ENCODE assay signal across 8 cellular contexts in the genomic region with DNA sequence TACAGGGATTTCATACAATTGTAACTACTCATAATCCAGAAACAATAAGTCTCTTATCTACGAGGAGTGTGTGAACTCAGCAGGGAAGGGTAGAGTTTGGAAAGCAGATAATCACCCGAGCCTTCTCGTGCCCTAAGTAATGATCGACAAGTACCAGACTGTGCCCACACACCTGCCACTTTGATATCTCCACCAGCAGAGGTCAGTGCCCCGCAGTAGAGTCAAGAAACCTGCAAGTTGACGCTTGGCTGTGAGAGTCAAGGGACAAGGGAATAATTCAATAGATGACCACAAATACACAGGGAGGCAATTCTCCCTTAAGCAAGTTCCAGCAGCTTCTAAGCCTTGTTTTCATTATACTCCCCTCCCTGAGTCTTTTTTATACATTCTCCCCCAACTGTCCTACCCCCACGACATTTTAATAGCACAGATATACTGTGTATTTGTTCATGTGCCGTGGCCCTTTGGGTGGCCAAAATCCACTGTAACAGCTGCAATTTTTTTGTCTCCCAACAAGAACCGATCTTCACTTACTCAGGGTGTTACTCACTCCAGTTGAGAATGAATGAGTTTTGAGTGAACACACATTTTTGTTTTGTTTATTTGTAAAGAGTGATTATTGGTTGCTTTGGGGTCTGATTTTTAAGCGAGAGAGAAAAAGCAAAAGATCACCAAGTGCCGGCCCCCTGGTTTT.
A peak's percentile ranks its signal among the peaks of the same experiment; 100 is the strongest.
DNase-seq lines count a peak whose midpoint lies in the region; ATAC-seq and TF ChIP-seq lines count a peak whose summit lies in the region.

No MANE protein-coding gene starts in this region.

- no peak overlapping the region for H3K27ac ChIP-seq in ascending aorta
- H3K27ac ChIP-seq in upper lobe of right lung = no peak overlapping the region

- H3K9me3 ChIP-seq in ascending aorta (no peaks in the 10 kb centered on the region), upper lobe of right lung (no peaks in the 10 kb centered on the region)

- TF ChIP-seq CTCF in ascending aorta (IDR thresholded peaks at IDR 0.05) (peak; percentile 14 to 60 (median 50)), upper lobe of right lung (IDR thresholded peaks at IDR 0.05) (peak; percentile 49)

- intact Hi-C loops in ascending aorta (cut with DNase I) = loop anchor here (1.0 to 5.0 kb wide), 4 partner anchors 34 to 133 kb away; partner anchors contain the start of gene RHEB
- intact Hi-C loops in left colon (cut with DNase I, micrococcal nuclease) = no loop called here
- intact Hi-C loops in upper lobe of right lung (cut with DNase I) = loop anchor here (10.0 kb wide), 1 partner anchor 128 kb away; no protein-coding TSS in a partner anchor

- peak; percentile 52 for DNase-seq in NCI-H748 (lab: John Stamatoyannopoulos, UW; ENCODE audit: unreplicated experiment)
- DNase-seq in NCI-H748 treated with DMSO at 0.1 percent for 48 hours (lab: John Stamatoyannopoulos, UW) = no peak
- DNase-seq in NCI-H2227 (lab: John Stamatoyannopoulos, UW; ENCODE audit: unreplicated experiment) = peak; percentile 71
- peak in 1 of 2 donors; percentile 63 for DNase-seq in ascending aorta (ENCODE audit: low spot score in 2 of 2)
- peak; percentile 33 to 46 for DNase-seq in left colon
- DNase-seq in upper lobe of right lung = no peak
- no peak for DNase-seq in NCI-H2029 treated with DMSO at 0.1 percent for 48 hours (lab: John Stamatoyannopoulos, UW)

- ATAC-seq in left colon (peak; percentile 81), upper lobe of right lung (peak; percentile 82), HG03175 (IDR thresholded peaks at IDR 0.05; ENCODE audit: unreplicated experiment) (no peak)

- no peak overlapping the region for H3K4me3 ChIP-seq in ascending aorta
- no peak overlapping the region for H3K4me3 ChIP-seq in upper lobe of right lung

- no peaks in the 10 kb centered on the region for H3K27me3 ChIP-seq in ascending aorta
- no peaks in the 10 kb centered on the region for H3K27me3 ChIP-seq in upper lobe of right lung

- H3K36me3 ChIP-seq in ascending aorta (peaks cover 0 to 3% of the 10 kb centered on the region in 2 donors), upper lobe of right lung (peaks cover 7% of the 10 kb centered on the region)

- H3K4me1 ChIP-seq in ascending aorta (peaks cover 12 to 40% of the 10 kb centered on the region in 2 donors), upper lobe of right lung (peaks cover 13% of the 10 kb centered on the region)

Comparison
In these comparisons a context has a peak if more than half of its experiments do, and no peak if none do; other contexts are left out.
1. DNase-seq: peak in NCI-H748 (single experiment), NCI-H2227 (single experiment) and left colon (2 of 2); none in NCI-H748 treated with DMSO at 0.1 percent for 48 hours (single experiment), upper lobe of right lung (single experiment) and NCI-H2029 treated with DMSO at 0.1 percent for 48 hours (single experiment).
2. intact Hi-C loops: an anchor here in ascending aorta (1.0 to 5.0 kb wide) and upper lobe of right lung (10.0 kb wide); none called in left colon.